Comparison of ENCODE assay signal across 1 cellular context in the genomic region with DNA sequence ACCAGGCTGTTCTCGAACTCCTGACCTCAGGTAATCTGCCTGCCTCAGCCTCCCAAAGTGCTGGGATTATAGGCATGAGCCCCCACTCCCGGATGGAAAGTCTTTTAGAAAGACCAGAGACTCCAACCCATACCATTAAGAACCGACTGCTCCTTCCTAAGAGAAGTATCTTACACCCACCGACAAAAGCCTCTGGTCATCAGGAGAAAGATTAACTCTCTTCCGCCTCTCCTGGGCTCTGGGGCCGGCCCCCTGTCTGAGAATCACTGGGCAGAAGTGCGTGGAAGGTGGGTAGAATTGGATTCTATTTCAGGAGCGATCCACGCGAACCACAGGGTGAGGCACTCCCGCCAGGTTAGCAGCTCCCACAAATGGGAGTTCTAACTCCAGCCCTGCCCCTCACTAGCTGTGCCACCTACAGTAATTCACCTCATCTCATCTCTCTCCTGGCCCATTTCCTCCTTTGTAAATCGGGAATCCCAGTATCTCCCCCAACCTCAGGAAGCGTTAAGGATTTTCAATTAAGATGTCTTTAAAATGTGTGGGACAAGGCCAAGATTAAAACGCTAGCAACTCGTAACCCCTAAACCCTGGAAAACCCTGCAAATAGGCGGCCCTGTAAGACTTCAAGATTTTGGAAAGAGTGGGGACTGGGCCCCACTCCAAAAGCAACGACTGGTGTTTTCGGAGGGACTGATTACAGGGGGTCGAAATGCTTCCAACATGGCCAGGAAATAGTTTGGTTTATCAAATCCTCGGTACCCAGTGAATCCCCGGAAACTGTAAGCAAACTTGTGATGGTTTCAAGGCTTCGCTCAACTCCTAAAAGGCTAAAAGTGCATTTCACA.
TF ChIP-seq lines count a peak whose summit lies in the region.

No MANE protein-coding gene starts in this region.

TF ChIP-seq in HEK293, 187 proteins besides CTCF, POLR2A, EP300 and RAD21 (continued from another document):
- TF ChIP-seq, protein P1, sequence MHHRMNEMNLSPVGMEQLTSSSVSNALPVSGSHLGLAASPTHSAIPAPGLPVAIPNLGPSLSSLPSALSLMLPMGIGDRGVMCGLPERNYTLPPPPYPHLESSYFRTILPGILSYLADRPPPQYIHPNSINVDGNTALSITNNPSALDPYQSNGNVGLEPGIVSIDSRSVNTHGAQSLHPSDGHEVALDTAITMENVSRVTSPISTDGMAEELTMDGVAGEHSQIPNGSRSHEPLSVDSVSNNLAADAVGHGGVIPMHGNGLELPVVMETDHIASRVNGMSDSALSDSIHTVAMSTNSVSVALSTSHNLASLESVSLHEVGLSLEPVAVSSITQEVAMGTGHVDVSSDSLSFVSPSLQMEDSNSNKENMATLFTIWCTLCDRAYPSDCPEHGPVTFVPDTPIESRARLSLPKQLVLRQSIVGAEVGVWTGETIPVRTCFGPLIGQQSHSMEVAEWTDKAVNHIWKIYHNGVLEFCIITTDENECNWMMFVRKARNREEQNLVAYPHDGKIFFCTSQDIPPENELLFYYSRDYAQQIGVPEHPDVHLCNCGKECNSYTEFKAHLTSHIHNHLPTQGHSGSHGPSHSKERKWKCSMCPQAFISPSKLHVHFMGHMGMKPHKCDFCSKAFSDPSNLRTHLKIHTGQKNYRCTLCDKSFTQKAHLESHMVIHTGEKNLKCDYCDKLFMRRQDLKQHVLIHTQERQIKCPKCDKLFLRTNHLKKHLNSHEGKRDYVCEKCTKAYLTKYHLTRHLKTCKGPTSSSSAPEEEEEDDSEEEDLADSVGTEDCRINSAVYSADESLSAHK (tag by site-specific recombination; IDR thresholded peaks at IDR 0.05), result no peak
- no peak for TF ChIP-seq ZNF266 (tag by site-specific recombination; IDR thresholded peaks at IDR 0.05; ENCODE audit: low read depth)
- TF ChIP-seq ZNF701 (tag by site-specific recombination; IDR thresholded peaks at IDR 0.05), result no peak
- TF ChIP-seq BCL11A (tag by site-specific recombination; IDR thresholded peaks at IDR 0.05; ENCODE audit: low read depth), result no peak
- no peak for TF ChIP-seq SALL2 (tag by site-specific recombination; IDR thresholded peaks at IDR 0.05; ENCODE audit: borderline replicate concordance)
- TF ChIP-seq ZNF2 (tag by site-specific recombination; IDR thresholded peaks at IDR 0.05), result peak; percentile 83; the same call in 1 of the 2 replicates
- TF ChIP-seq ZNF623 (tag by site-specific recombination; IDR thresholded peaks at IDR 0.05), result 0 out of 2 replicates have a peak, but pooled peaks have one; percentile 20
- TF ChIP-seq, protein P2, sequence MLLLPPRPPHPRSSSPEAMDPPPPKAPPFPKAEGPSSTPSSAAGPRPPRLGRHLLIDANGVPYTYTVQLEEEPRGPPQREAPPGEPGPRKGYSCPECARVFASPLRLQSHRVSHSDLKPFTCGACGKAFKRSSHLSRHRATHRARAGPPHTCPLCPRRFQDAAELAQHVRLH (tag by site-specific recombination; IDR thresholded peaks at IDR 0.05), result no peak
- TF ChIP-seq, protein P3, sequence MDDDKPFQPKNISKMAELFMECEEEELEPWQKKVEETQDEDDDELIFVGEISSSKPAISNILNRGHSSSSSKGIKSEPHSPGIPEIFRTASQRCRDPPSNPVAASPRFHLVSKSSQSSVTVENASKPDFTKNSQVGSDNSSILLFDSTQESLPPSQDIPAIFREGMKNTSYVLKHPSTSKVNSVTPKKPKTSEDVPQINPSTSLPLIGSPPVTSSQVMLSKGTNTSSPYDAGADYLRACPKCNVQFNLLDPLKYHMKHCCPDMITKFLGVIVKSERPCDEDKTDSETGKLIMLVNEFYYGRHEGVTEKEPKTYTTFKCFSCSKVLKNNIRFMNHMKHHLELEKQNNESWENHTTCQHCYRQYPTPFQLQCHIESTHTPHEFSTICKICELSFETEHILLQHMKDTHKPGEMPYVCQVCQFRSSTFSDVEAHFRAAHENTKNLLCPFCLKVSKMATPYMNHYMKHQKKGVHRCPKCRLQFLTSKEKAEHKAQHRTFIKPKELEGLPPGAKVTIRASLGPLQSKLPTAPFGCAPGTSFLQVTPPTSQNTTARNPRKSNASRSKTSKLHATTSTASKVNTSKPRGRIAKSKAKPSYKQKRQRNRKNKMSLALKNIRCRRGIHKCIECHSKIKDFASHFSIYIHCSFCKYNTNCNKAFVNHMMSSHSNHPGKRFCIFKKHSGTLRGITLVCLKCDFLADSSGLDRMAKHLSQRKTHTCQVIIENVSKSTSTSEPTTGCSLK (tag by site-specific recombination; IDR thresholded peaks at IDR 0.05), result no peak
- TF ChIP-seq EGR2 (tag by site-specific recombination; IDR thresholded peaks at IDR 0.05; ENCODE audit: low read depth), result peak; percentile 52
- TF ChIP-seq ZNF558 (tag by site-specific recombination; IDR thresholded peaks at IDR 0.05), result peak; percentile 21; the same call in 1 of the 2 replicates
- TF ChIP-seq GLIS2 (tag by site-specific recombination; IDR thresholded peaks at IDR 0.05), result no peak
- 0 out of 2 replicates have a peak, but pooled peaks have one; percentile 49 for TF ChIP-seq ZNF843 (tag by site-specific recombination; IDR thresholded peaks at IDR 0.05)
- no peak for TF ChIP-seq ZNF184 (tag by site-specific recombination; IDR thresholded peaks at IDR 0.05)
- TF ChIP-seq, protein P4, sequence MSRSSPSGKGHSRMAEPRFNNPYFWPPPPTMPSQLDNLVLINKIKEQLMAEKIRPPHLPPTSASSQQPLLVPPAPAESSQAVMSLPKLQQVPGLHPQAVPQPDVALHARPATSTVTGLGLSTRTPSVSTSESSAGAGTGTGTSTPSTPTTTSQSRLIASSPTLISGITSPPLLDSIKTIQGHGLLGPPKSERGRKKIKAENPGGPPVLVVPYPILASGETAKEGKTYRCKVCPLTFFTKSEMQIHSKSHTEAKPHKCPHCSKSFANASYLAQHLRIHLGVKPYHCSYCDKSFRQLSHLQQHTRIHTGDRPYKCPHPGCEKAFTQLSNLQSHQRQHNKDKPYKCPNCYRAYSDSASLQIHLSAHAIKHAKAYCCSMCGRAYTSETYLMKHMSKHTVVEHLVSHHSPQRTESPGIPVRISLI (tag by site-specific recombination; IDR thresholded peaks at IDR 0.05), result no peak
- 0 out of 2 replicates have a peak, but pooled peaks have one; percentile 9 for TF ChIP-seq ZSCAN30 (tag by site-specific recombination; IDR thresholded peaks at IDR 0.05)
- TF ChIP-seq, protein P5, sequence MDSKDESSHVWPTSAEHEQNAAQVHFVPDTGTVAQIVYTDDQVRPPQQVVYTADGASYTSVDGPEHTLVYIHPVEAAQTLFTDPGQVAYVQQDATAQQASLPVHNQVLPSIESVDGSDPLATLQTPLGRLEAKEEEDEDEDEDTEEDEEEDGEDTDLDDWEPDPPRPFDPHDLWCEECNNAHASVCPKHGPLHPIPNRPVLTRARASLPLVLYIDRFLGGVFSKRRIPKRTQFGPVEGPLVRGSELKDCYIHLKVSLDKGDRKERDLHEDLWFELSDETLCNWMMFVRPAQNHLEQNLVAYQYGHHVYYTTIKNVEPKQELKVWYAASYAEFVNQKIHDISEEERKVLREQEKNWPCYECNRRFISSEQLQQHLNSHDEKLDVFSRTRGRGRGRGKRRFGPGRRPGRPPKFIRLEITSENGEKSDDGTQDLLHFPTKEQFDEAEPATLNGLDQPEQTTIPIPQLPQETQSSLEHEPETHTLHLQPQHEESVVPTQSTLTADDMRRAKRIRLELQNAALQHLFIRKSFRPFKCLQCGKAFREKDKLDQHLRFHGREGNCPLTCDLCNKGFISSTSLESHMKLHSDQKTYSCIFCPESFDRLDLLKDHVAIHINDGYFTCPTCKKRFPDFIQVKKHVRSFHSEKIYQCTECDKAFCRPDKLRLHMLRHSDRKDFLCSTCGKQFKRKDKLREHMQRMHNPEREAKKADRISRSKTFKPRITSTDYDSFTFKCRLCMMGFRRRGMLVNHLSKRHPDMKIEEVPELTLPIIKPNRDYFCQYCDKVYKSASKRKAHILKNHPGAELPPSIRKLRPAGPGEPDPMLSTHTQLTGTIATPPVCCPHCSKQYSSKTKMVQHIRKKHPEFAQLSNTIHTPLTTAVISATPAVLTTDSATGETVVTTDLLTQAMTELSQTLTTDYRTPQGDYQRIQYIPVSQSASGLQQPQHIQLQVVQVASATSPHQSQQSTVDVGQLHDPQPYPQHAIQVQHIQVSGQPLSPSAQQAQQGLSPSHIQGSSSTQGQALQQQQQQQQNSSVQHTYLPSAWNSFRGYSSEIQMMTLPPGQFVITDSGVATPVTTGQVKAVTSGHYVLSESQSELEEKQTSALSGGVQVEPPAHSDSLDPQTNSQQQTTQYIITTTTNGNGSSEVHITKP (tag by site-specific recombination; IDR thresholded peaks at IDR 0.05), result peak; percentile 69
